39 cellular contexts compared by ENCODE assay signal in the genomic region with DNA sequence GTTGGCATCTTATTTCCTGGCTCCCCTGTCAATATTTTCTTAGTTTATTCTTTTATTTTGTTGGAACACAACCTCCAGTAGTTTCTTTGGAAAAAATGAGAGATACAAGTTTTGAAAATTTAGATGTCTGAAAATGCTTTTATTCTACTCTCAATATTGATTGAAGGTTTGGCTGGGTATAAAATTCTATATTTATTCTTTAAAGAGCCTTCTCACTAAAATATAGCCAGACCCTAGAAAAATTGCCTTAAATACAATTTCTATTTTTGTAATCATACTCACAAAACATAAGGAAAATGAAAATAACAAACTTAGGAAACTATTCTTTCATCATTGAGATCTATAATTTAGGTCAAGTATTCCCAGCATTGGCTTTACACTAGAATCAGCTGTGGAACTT.
"Had no signal": no experiment of that assay in that cellular context is flagged by ENCODE, and none has a peak within 500 bp of the region (broad histone marks: within the 10 kb centered on the region; RNA-seq: fewer than 3 reads in every experiment).

No MANE protein-coding gene starts in this region.

- H3K27me3 Mint-ChIP-seq: activated T-cell treated with anti-CD3 and anti-CD28 coated beads, Interleukin-2, amount 50 U/mL, for 24 hours had no signal

- DNase-seq: activated effector memory CD4-positive, alpha-beta T cell treated with anti-CD3 and anti-CD28 coated beads, Interleukin-2, amount 50 U/mL, for 16 hours; activated effector memory CD4-positive, alpha-beta T cell treated with Interleukin-2 at 50 U/mL for 16 hours; activated gamma-delta T cell; activated gamma-delta T cell treated with Interleukin-2 at 50 U/mL for 16 hours; activated naive CD4-positive, alpha-beta T cell treated with anti-CD3 and anti-CD28 coated beads for 36 hours; activated naive CD4-positive, alpha-beta T cell treated with anti-CD3 and anti-CD28 coated beads, Interleukin-2, amount 10 ng/mL, durations not matched to agents 7 days and 5 days; activated naive CD4-positive, alpha-beta T cell treated with anti-CD3 and anti-CD28 coated beads, Interleukin-2, amount 50 U/mL, for 16 hours; activated naive CD4-positive, alpha-beta T cell treated with Interleukin-2 at 50 U/mL for 16 hours; activated naive CD8-positive, alpha-beta T cell treated with anti-CD3 and anti-CD28 coated beads for 36 hours; activated naive CD8-positive, alpha-beta T cell treated with anti-CD3 and anti-CD28 coated beads, Interleukin-2, amount 10 ng/mL, durations not matched to agents 7 days and 5 days; activated naive CD8-positive, alpha-beta T cell treated with anti-CD3 and anti-CD28 coated beads, Interleukin-2, amount 50 U/mL, for 24 hours; activated T-cell treated with anti-CD3 and anti-CD28 coated beads, Interleukin-2, amount 50 U/mL, for 1 hour; activated T-cell treated with anti-CD3 and anti-CD28 coated beads, Interleukin-2, amount 50 U/mL, for 24 hours; activated T-cell treated with anti-CD3 and anti-CD28 coated beads, Interleukin-2, amount 50 U/mL, for 4 hours; activated T-cell treated with anti-CD3 and anti-CD28 coated beads, Interleukin-2, amount 50 U/mL, for 48 hours; activated T-cell treated with anti-CD3 and anti-CD28 coated beads, Interleukin-2, amount 50 U/mL, for 72 hours; adrenal gland; amniotic stem cell; amygdala; anterior cingulate cortex; aorta; body of pancreas; brain microvascular endothelial cell; caudate nucleus; central memory CD4-positive, alpha-beta T cell; cerebellar nuclear complex had no signal

- ATAC-seq: activated naive CD4-positive, alpha-beta T cell treated with anti-CD3 and anti-CD28 coated beads, Interleukin-2, amount 50 U/mL, for 72 hours; activated naive CD8-positive, alpha-beta T cell treated with anti-CD3 and anti-CD28 coated beads, Interleukin-2, amount 50 U/mL, for 24 hours; activated T-cell treated with anti-CD3 and anti-CD28 coated beads, Interleukin-2, amount 50 U/mL, for 4 hours; activated T-cell treated with anti-CD3 and anti-CD28 coated beads, Interleukin-2, amount 50 U/mL, for 72 hours; activated T-helper 17 cell treated with anti-CD3 and anti-CD28 coated beads, Interleukin-2, amount 50 U/mL, for 72 hours; body of pancreas had no signal

- H3K4me1 Mint-ChIP-seq: activated naive CD4-positive, alpha-beta T cell treated with anti-CD3 and anti-CD28 coated beads, Interleukin-2, amount 10 ng/mL, durations not matched to agents 7 days and 5 days; activated naive CD4-positive, alpha-beta T cell treated with anti-CD3 and anti-CD28 coated beads, Interleukin-2, amount 50 U/mL, for 24 hours; activated naive CD8-positive, alpha-beta T cell treated with anti-CD3 and anti-CD28 coated beads for 36 hours; activated naive CD8-positive, alpha-beta T cell treated with anti-CD3 and anti-CD28 coated beads, Interleukin-2, amount 10 ng/mL, durations not matched to agents 7 days and 5 days; activated naive CD8-positive, alpha-beta T cell treated with anti-CD3 and anti-CD28 coated beads, Interleukin-2, amount 50 U/mL, for 24 hours; activated T-helper 17 cell treated with anti-CD3 and anti-CD28 coated beads, Interleukin-2, amount 50 U/mL, for 72 hours; brain; central memory CD8-positive, alpha-beta T cell had no signal

- H3K9me3 Mint-ChIP-seq: activated naive CD8-positive, alpha-beta T cell treated with anti-CD3 and anti-CD28 coated beads, Interleukin-2, amount 10 ng/mL, durations not matched to agents 7 days and 5 days had no signal

- FAIRE-seq: astrocyte, bronchial epithelial cell had no signal

- H3K27me3 ChIP-seq: adrenal gland, ascending aorta, body of pancreas, brain microvascular endothelial cell, breast epithelium, cardiac muscle cell had no signal

- H3K4me3 ChIP-seq: adrenal gland, ascending aorta, body of pancreas, breast epithelium, cardiac muscle cell had no signal

- H3K36me3 ChIP-seq: adrenal gland, ascending aorta, brain microvascular endothelial cell, breast epithelium, cardiac muscle cell had no signal

- H3K27ac Mint-ChIP-seq: activated naive CD4-positive, alpha-beta T cell treated with anti-CD3 and anti-CD28 coated beads for 36 hours; activated naive CD4-positive, alpha-beta T cell treated with anti-CD3 and anti-CD28 coated beads, Interleukin-2, amount 10 ng/mL, durations not matched to agents 7 days and 5 days; activated naive CD4-positive, alpha-beta T cell treated with anti-CD3 and anti-CD28 coated beads, Interleukin-2, amount 50 U/mL, for 24 hours; activated naive CD4-positive, alpha-beta T cell treated with anti-CD3 and anti-CD28 coated beads, Interleukin-2, amount 50 U/mL, for 72 hours; activated naive CD8-positive, alpha-beta T cell; activated naive CD8-positive, alpha-beta T cell treated with anti-CD3 and anti-CD28 coated beads for 36 hours; activated naive CD8-positive, alpha-beta T cell treated with anti-CD3 and anti-CD28 coated beads, Interleukin-2, amount 10 ng/mL, durations not matched to agents 7 days and 5 days; activated naive CD8-positive, alpha-beta T cell treated with anti-CD3 and anti-CD28 coated beads, Interleukin-2, amount 50 U/mL, for 24 hours; activated T-cell treated with anti-CD3 and anti-CD28 coated beads, Interleukin-2, amount 50 U/mL, for 24 hours; activated T-cell treated with anti-CD3 and anti-CD28 coated beads, Interleukin-2, amount 50 U/mL, for 72 hours; activated T-helper 1 cell treated with anti-CD3 and anti-CD28 coated beads, Interleukin-12 subunit alpha, Interleukin-12 subunit beta, Interleukin-2, Interleukin-4 antibody, amounts not matched to agents 30 ng/mL and 10 ng/mL and 1 ng/mL, durations not matched to agents 14 hours and 24 hours and 36 hours; activated T-helper 17 cell treated with anti-CD3 and anti-CD28 coated beads, Interleukin-2, amount 50 U/mL, for 72 hours; activated T-helper 2 cell treated with anti-CD3 and anti-CD28 coated beads, Interferon-gamma antibody, Interleukin-2, Interleukin-4, amounts not matched to agents 10 μg/mL and 5 μg/mL and 100 μg/mL, durations not matched to agents 14 hours and 24 hours and 36 hours; brain had no signal

- H3K27ac ChIP-seq: adrenal gland, ascending aorta, body of pancreas, brain microvascular endothelial cell, breast epithelium, cardiac muscle cell had no signal

- H3K36me3 Mint-ChIP-seq: activated naive CD4-positive, alpha-beta T cell treated with anti-CD3 and anti-CD28 coated beads, Interleukin-2, amount 10 ng/mL, durations not matched to agents 7 days and 5 days; activated naive CD8-positive, alpha-beta T cell treated with anti-CD3 and anti-CD28 coated beads for 36 hours; activated naive CD8-positive, alpha-beta T cell treated with anti-CD3 and anti-CD28 coated beads, Interleukin-2, amount 10 ng/mL, durations not matched to agents 7 days and 5 days; brain had no signal

- H3K4me3 Mint-ChIP-seq: activated naive CD4-positive, alpha-beta T cell treated with anti-CD3 and anti-CD28 coated beads for 36 hours; activated naive CD4-positive, alpha-beta T cell treated with anti-CD3 and anti-CD28 coated beads, Interleukin-2, amount 10 ng/mL, durations not matched to agents 7 days and 5 days; activated naive CD4-positive, alpha-beta T cell treated with anti-CD3 and anti-CD28 coated beads, Interleukin-2, amount 50 U/mL, for 24 hours; activated naive CD8-positive, alpha-beta T cell; activated naive CD8-positive, alpha-beta T cell treated with anti-CD3 and anti-CD28 coated beads for 36 hours; activated naive CD8-positive, alpha-beta T cell treated with anti-CD3 and anti-CD28 coated beads, Interleukin-2, amount 10 ng/mL, durations not matched to agents 7 days and 5 days; activated naive CD8-positive, alpha-beta T cell treated with anti-CD3 and anti-CD28 coated beads, Interleukin-2, amount 50 U/mL, for 24 hours; activated T-cell treated with anti-CD3 and anti-CD28 coated beads, Interleukin-2, amount 50 U/mL, for 24 hours; activated T-cell treated with anti-CD3 and anti-CD28 coated beads, Interleukin-2, amount 50 U/mL, for 4 hours; activated T-cell treated with anti-CD3 and anti-CD28 coated beads, Interleukin-2, amount 50 U/mL, for 72 hours; activated T-helper 1 cell treated with anti-CD3 and anti-CD28 coated beads, Interleukin-12 subunit alpha, Interleukin-12 subunit beta, Interleukin-2, Interleukin-4 antibody, amounts not matched to agents 30 ng/mL and 10 ng/mL and 1 ng/mL, durations not matched to agents 14 hours and 24 hours and 36 hours; activated T-helper 17 cell treated with anti-CD3 and anti-CD28 coated beads, Interleukin-2, amount 50 U/mL, for 72 hours; brain; central memory CD8-positive, alpha-beta T cell had no signal

- H3K4me1 ChIP-seq: adrenal gland, ascending aorta, body of pancreas, breast epithelium had no signal

- H3K9me3 ChIP-seq: body of pancreas had no signal
